1 cellular context compared by ENCODE assay signal in genomic region chrX:130167040-130167439, GRCh38.
TF ChIP-seq lines count a peak whose summit lies in the region.

No MANE protein-coding gene starts in this region.

TF ChIP-seq in H1, 55 proteins besides CTCF, POLR2A, EP300 and RAD21:
- TF ChIP-seq RXRA (IDR thresholded peaks at IDR 0.05; ENCODE audit: insufficient read depth, low read depth, low read length) = no peak
- TF ChIP-seq CHD1 (IDR thresholded peaks at IDR 0.05; ENCODE audit: low read depth, low read length) = no peak
- no peak for TF ChIP-seq CTBP2 (IDR thresholded peaks at IDR 0.05; ENCODE audit: borderline replicate concordance, insufficient read depth, insufficient read length, low read length)
